In the genomic region with DNA sequence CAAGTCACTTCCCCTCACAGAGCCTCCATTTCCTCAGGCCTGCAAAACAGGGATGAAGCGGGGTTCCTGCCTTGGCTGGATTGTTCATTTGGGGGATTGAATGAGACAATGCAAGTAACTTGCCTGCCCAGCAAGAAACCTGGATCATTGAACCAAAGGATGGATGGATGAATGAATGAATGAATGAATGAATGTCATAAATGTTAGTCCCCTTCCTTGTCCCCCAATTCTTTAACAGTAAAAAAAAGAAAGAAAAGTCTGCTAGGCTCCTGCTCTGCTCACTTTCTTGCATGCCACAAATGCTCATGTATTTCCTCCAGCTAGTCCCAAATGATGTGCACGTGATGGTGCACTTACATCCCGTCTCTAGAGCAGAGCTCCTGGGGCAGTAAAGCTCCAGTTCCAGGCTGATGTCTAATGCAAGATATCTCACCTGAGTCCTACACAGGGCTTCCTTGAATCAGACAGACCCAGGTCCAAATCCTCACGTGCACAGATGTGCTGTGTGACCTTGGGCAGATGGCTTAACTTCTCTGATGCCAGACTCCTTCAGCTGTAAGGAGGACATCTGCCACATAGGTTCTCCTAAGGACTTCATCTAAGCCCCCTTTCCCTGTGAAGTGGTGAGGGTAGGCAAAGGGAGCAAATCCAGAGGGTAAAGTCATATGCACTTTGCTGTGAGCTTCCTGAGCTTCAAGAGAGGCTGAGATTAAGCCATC, we compare ENCODE assay signal across 26 cellular contexts. TPM values are rescaled to one million over a fixed set of nuclear protein-coding genes. Genes with fewer than 3 reads are reported as not detected.
DNase-seq lines count a peak whose midpoint lies in the region; ATAC-seq, FAIRE-seq and TF ChIP-seq lines count a peak whose summit lies in the region.
"Had no signal": no experiment of that assay in that cellular context is flagged by ENCODE, and none has a peak within 500 bp of the region (broad histone marks: within the 10 kb centered on the region; RNA-seq: fewer than 3 reads in every experiment).

No MANE protein-coding gene starts in this region.

- peaks cover 2% of the 10 kb centered on the region for H3K4me1 Mint-ChIP-seq in activated CD8-positive, alpha-beta memory T cell treated with anti-CD3 and anti-CD28 coated beads, Interleukin-2, amount 10 ng/mL, durations not matched to agents 7 days and 5 days
- H3K4me1 Mint-ChIP-seq in activated B cell treated with CpG ODN at 0.5 μM for 24 hours = peaks cover 46% of the 10 kb centered on the region
- H3K4me1 Mint-ChIP-seq in immature natural killer cell = peaks cover 4 to 7% of the 10 kb centered on the region in 2 donors
- H3K4me1 Mint-ChIP-seq in stimulated activated naive B cell treated with anti-CD40 and anti-IgM and Interleukin-4, amounts not matched to agents 10 μg/mL and 1 μg/mL and 100 μg/mL, for 72 hours = peaks cover 38 to 52% of the 10 kb centered on the region in 2 donors

- TF ChIP-seq CTCF in activated B cell treated with CpG ODN at 0.5 μM for 24 hours (IDR thresholded peaks at IDR 0.05) = no peak
- no peak for TF ChIP-seq CTCF in osteoblast (IDR thresholded peaks at IDR 0.05; ENCODE audit: extremely low read depth, low read depth, low read length)
- no peak for TF ChIP-seq CTCF in kidney (IDR thresholded peaks at IDR 0.05; ENCODE audit: borderline replicate concordance, extremely low read depth, insufficient read depth)

- no peak for FAIRE-seq in kidney (lab: Jason Lieb, UNC)

- no peaks in the 10 kb centered on the region for H3K36me3 ChIP-seq in osteoblast (ENCODE audit: insufficient read depth, low read length)
- H3K36me3 ChIP-seq in kidney (ENCODE audit: control insufficient read depth in 1 of 2, insufficient read depth in 2 of 2, low read length in 2 of 2) = no peaks in the 10 kb centered on the region
- H3K36me3 ChIP-seq: BE2C had no signal

- no peaks in the 10 kb centered on the region for H3K9me3 ChIP-seq in osteoblast (ENCODE audit: low read depth, low read length)
- H3K9me3 ChIP-seq in kidney (ENCODE audit: control insufficient read depth in 1 of 2, low read length in 2 of 2) = no peaks in the 10 kb centered on the region
- H3K9me3 ChIP-seq: BE2C had no signal

- no peak overlapping the region for H3K9ac ChIP-seq in kidney (ENCODE audit: low read length in 2 of 2)

- peaks cover 4% of the 10 kb centered on the region for H3K27me3 Mint-ChIP-seq in activated CD8-positive, alpha-beta memory T cell treated with anti-CD3 and anti-CD28 coated beads, Interleukin-2, amount 10 ng/mL, durations not matched to agents 7 days and 5 days
- H3K27me3 Mint-ChIP-seq in activated B cell treated with CpG ODN at 0.5 μM for 24 hours (no peaks in the 10 kb centered on the region), immature natural killer cell (ENCODE audit: low read depth in 3 of 3) (peaks cover 1 to 6% (median 3%) of the 10 kb centered on the region in 3 donors)
- no peaks in the 10 kb centered on the region for H3K27me3 Mint-ChIP-seq in stimulated activated naive B cell treated with anti-CD40 and anti-IgM and Interleukin-4, amounts not matched to agents 10 μg/mL and 1 μg/mL and 100 μg/mL, for 72 hours

- H3K79me2 ChIP-seq in osteoblast (ENCODE audit: insufficient read depth, low read length) = no peaks in the 10 kb centered on the region

- H3K27me3 ChIP-seq in osteoblast (ENCODE audit: insufficient read depth, low read length) = no peaks in the 10 kb centered on the region
- H3K27me3 ChIP-seq: BE2C had no signal

- H4K20me1 ChIP-seq in osteoblast (ENCODE audit: insufficient read depth, low read length) = no peaks in the 10 kb centered on the region

- POLR2A ChIA-PET in activated B cell treated with CpG ODN at 0.5 μM for 24 hours (lab: Charles Lee) = interaction anchor here (0.6 kb wide), 1 partner anchor 403 kb away, joined by 3 read pairs; no protein-coding TSS in a partner anchor

- DNase-seq in activated CD8-positive, alpha-beta memory T cell treated with anti-CD3 and anti-CD28 coated beads, Interleukin-2, amount 50 U/mL, for 48 hours = peak; percentile 28
- DNase-seq in activated CD8-positive, alpha-beta memory T cell treated with anti-CD3 and anti-CD28 coated beads, Interleukin-2, amount 10 ng/mL, durations not matched to agents 7 days and 5 days = no peak
- DNase-seq in activated B cell treated with CpG ODN at 0.5 μM for 24 hours = no peak
- DNase-seq in immature natural killer cell = no peak
- no peak for DNase-seq in stimulated activated naive B cell treated with anti-CD40 and anti-IgM and Interleukin-4, amounts not matched to agents 10 μg/mL and 1 μg/mL and 100 μg/mL, for 72 hours
- no peak for DNase-seq in osteoblast (ENCODE audit: insufficient read length, low spot score, missing footprints)
- no peak for DNase-seq in H4 (ENCODE audit: low spot score)
- DNase-seq in kidney = no peak
- DNase-seq: 8988T; BE2C; CD8-positive, alpha-beta memory T cell; DMS79 treated with DMSO at 0.1 percent for 48 hours; H7; HFFc6; IMR-90; Karpas-422; NCI-H1417 treated with DMSO at 0.1 percent for 48 hours; NCI-H187 treated with DMSO at 0.1 percent for 48 hours; NCI-H226; NCI-H524; SHP77 had no signal

- no peak for ATAC-seq in activated CD8-positive, alpha-beta memory T cell treated with anti-CD3 and anti-CD28 coated beads, Interleukin-2, amount 10 ng/mL, durations not matched to agents 7 days and 5 days
- no peak for ATAC-seq in activated B cell treated with CpG ODN at 0.5 μM for 24 hours (ENCODE audit: low read depth)
- ATAC-seq in stimulated activated naive B cell treated with anti-CD40 and anti-IgM and Interleukin-4, amounts not matched to agents 10 μg/mL and 1 μg/mL and 100 μg/mL, for 72 hours (replicated peaks) = no peak

- intact Hi-C loops in activated B cell treated with CpG ODN at 0.5 μM for 24 hours (cut with micrococcal nuclease) = no loop called here
- intact Hi-C loops in kidney (cut with DNase I) = no loop called here

- H3K4me2 ChIP-seq in osteoblast (ENCODE audit: insufficient read depth, low read length) = no peak overlapping the region

- H3K4me3 ChIP-seq in osteoblast (ENCODE audit: insufficient read depth, low read length) = no peak overlapping the region
- H3K4me3 ChIP-seq in kidney (ENCODE audit: low read length in 2 of 2) = no peak overlapping the region

- H3K4me1 ChIP-seq in osteoblast (ENCODE audit: insufficient read depth, low read length) (no peaks in the 10 kb centered on the region), kidney (ENCODE audit: control insufficient read depth in 1 of 2, insufficient read depth in 1 of 2, low read depth in 1 of 2, low read length in 2 of 2) (no peaks in the 10 kb centered on the region)
- H3K4me1 ChIP-seq: BE2C had no signal

- no peak overlapping the region for H3K27ac Mint-ChIP-seq in activated CD8-positive, alpha-beta memory T cell treated with anti-CD3 and anti-CD28 coated beads, Interleukin-2, amount 10 ng/mL, durations not matched to agents 7 days and 5 days
- H3K27ac Mint-ChIP-seq in activated B cell treated with CpG ODN at 0.5 μM for 24 hours = peak overlapping the region; percentile 11
- H3K27ac Mint-ChIP-seq in immature natural killer cell = peak overlapping the region in 4 of 6 donors; percentile 2 to 78 (median 28)
- peak overlapping the region; percentile 93 for H3K27ac Mint-ChIP-seq in stimulated activated naive B cell treated with anti-CD40 and anti-IgM and Interleukin-4, amounts not matched to agents 10 μg/mL and 1 μg/mL and 100 μg/mL, for 72 hours
- H3K27ac Mint-ChIP-seq: HFFc6 had no signal

- H3K27ac ChIP-seq in osteoblast (ENCODE audit: low read depth, low read length) = no peak overlapping the region
- H3K27ac ChIP-seq in kidney (ENCODE audit: low read depth in 2 of 2, low read length in 2 of 2) = no peak overlapping the region
- H3K27ac ChIP-seq: HL-60 had no signal

- CTCF ChIA-PET in activated CD8-positive, alpha-beta memory T cell treated with anti-CD3 and anti-CD28 coated beads, Interleukin-2, amount 10 ng/mL, durations not matched to agents 7 days and 5 days (lab: Charles Lee) = no interaction called here
- CTCF ChIA-PET in activated B cell treated with CpG ODN at 0.5 μM for 24 hours (lab: Charles Lee) = interaction anchor here (1.1 kb wide), 1 partner anchor 31 kb away, joined by 3 read pairs; no protein-coding TSS in a partner anchor

- no peak overlapping the region for H2AFZ ChIP-seq in osteoblast (ENCODE audit: low read length)

- H3K9me3 Mint-ChIP-seq in activated CD8-positive, alpha-beta memory T cell treated with anti-CD3 and anti-CD28 coated beads, Interleukin-2, amount 10 ng/mL, durations not matched to agents 7 days and 5 days (ENCODE audit: low read depth) = no peaks in the 10 kb centered on the region
- H3K9me3 Mint-ChIP-seq in activated B cell treated with CpG ODN at 0.5 μM for 24 hours (no peaks in the 10 kb centered on the region), immature natural killer cell (peaks cover 0 to 4% (median 0%) of the 10 kb centered on the region in 6 donors)
- H3K9me3 Mint-ChIP-seq in stimulated activated naive B cell treated with anti-CD40 and anti-IgM and Interleukin-4, amounts not matched to agents 10 μg/mL and 1 μg/mL and 100 μg/mL, for 72 hours = peaks cover 0 to 3% of the 10 kb centered on the region in 2 donors

- no peak overlapping the region for H3K4me3 Mint-ChIP-seq in activated CD8-positive, alpha-beta memory T cell treated with anti-CD3 and anti-CD28 coated beads, Interleukin-2, amount 10 ng/mL, durations not matched to agents 7 days and 5 days
- H3K4me3 Mint-ChIP-seq in activated B cell treated with CpG ODN at 0.5 μM for 24 hours (no peak overlapping the region), immature natural killer cell (no peak overlapping the region)
- H3K4me3 Mint-ChIP-seq in stimulated activated naive B cell treated with anti-CD40 and anti-IgM and Interleukin-4, amounts not matched to agents 10 μg/mL and 1 μg/mL and 100 μg/mL, for 72 hours = no peak overlapping the region
- H3K4me3 Mint-ChIP-seq: CD8-positive, alpha-beta memory T cell; HFFc6 had no signal

- H3K36me3 Mint-ChIP-seq in activated CD8-positive, alpha-beta memory T cell treated with anti-CD3 and anti-CD28 coated beads, Interleukin-2, amount 10 ng/mL, durations not matched to agents 7 days and 5 days = no peaks in the 10 kb centered on the region
- H3K36me3 Mint-ChIP-seq in activated B cell treated with CpG ODN at 0.5 μM for 24 hours (ENCODE audit: low read depth) (no peaks in the 10 kb centered on the region), immature natural killer cell (no peaks in the 10 kb centered on the region)
- H3K36me3 Mint-ChIP-seq in stimulated activated naive B cell treated with anti-CD40 and anti-IgM and Interleukin-4, amounts not matched to agents 10 μg/mL and 1 μg/mL and 100 μg/mL, for 72 hours = peaks cover 0 to 6% of the 10 kb centered on the region in 2 donors
- H3K36me3 Mint-ChIP-seq: CD8-positive, alpha-beta memory T cell had no signal

RNA-seq across cellular contexts. Expression of gene C16orf82, which starts 45.5 kb away (rescaled TPM):
- total RNA-seq in activated CD8-positive, alpha-beta memory T cell treated with anti-CD3 and anti-CD28 coated beads, Interleukin-2, amount 10 ng/mL, durations not matched to agents 7 days and 5 days = not detected
- not detected in 2 replicates for total RNA-seq in activated B cell treated with CpG ODN at 0.5 μM for 24 hours
- polyA plus RNA-seq in immature natural killer cell = not detected
- not detected in 2 replicates for total RNA-seq in osteoblast
- total RNA-seq in H4 (2014; rRNA removed; shearing (Covaris generic)) = 0.08 TPM in 1 of 2 replicates, not detected in the other
- not detected for total RNA-seq in kidney
- not detected for polyA plus RNA-seq in kidney (ENCODE audit: insufficient read depth, low read depth, low replicate concordance)
- total RNA-seq: CD8-positive, alpha-beta memory T cell; H7; HFFc6; HT1080; IMR-90; MCF 10A; RPMI7951 had no signal
- polyA plus RNA-seq: AG04450; CD8-positive, alpha-beta memory T cell; IMR-90 had no signal
